8 cellular contexts compared by ENCODE assay signal in genomic region chr19:55653651-55654322, GRCh38. TPM values are rescaled to one million over a fixed set of nuclear protein-coding genes. Genes with fewer than 3 reads are reported as not detected.
DNase-seq lines count a peak whose midpoint lies in the region; ATAC-seq and TF ChIP-seq lines count a peak whose summit lies in the region.

No MANE protein-coding gene starts in this region.

- peaks cover 11% of the 10 kb centered on the region for H3K36me3 Mint-ChIP-seq in activated naive CD8-positive, alpha-beta T cell
- H3K36me3 Mint-ChIP-seq in glutamatergic neuron (ENCODE audit: unreplicated experiment) (no peaks in the 10 kb centered on the region), osteocyte (ENCODE audit: unreplicated experiment) (peaks cover 10% of the 10 kb centered on the region)

- H3K27me3 Mint-ChIP-seq in activated naive CD8-positive, alpha-beta T cell, result no peaks in the 10 kb centered on the region
- peaks cover 13% of the 10 kb centered on the region for H3K27me3 Mint-ChIP-seq in glutamatergic neuron (ENCODE audit: unreplicated experiment)
- no peaks in the 10 kb centered on the region for H3K27me3 Mint-ChIP-seq in osteocyte (ENCODE audit: unreplicated experiment)

- DNase-seq in NCI-H1092 treated with DMSO at 0.1 percent for 48 hours (lab: John Stamatoyannopoulos, UW) (peak; percentile 96), glutamatergic neuron (peak; percentile 97), osteocyte (ENCODE audit: extremely low spot score, unreplicated experiment) (peak; percentile 99)

- no peaks in the 10 kb centered on the region for H3K27me3 ChIP-seq in thymus (ENCODE audit: control insufficient read depth, insufficient read depth)

- no peaks in the 10 kb centered on the region for H3K9me3 ChIP-seq in thymus (ENCODE audit: control insufficient read depth)

- H3K4me1 ChIP-seq in thymus (ENCODE audit: control insufficient read depth, insufficient read depth, low read length), result peaks cover 17% of the 10 kb centered on the region

- no peaks in the 10 kb centered on the region for H3K9me3 Mint-ChIP-seq in activated naive CD8-positive, alpha-beta T cell (ENCODE audit: low read depth)
- H3K9me3 Mint-ChIP-seq in glutamatergic neuron (ENCODE audit: unreplicated experiment), result peaks cover 16% of the 10 kb centered on the region
- H3K9me3 Mint-ChIP-seq in osteocyte (ENCODE audit: unreplicated experiment), result no peaks in the 10 kb centered on the region

- peak; percentile 46 for ATAC-seq in HG02642 (IDR thresholded peaks at IDR 0.05; ENCODE audit: poor library complexity, unreplicated experiment)
- peak; percentile 54 for ATAC-seq in SK-N-SH treated with all-trans-retinoic acid at 6 μM for 48 hours

- H3K27ac Mint-ChIP-seq in activated naive CD8-positive, alpha-beta T cell, result peak overlapping the region; percentile 96
- H3K27ac Mint-ChIP-seq in glutamatergic neuron (ENCODE audit: unreplicated experiment) (peak overlapping the region; percentile 98), osteocyte (ENCODE audit: unreplicated experiment) (peak overlapping the region; percentile 100)

- H3K36me3 ChIP-seq in thymus (ENCODE audit: control insufficient read depth, insufficient read depth), result peaks cover under 1% of the 10 kb centered on the region

- H3K27ac ChIP-seq in thymus (ENCODE audit: low read depth), result peak overlapping the region; percentile 97

- H3K4me1 Mint-ChIP-seq in activated naive CD8-positive, alpha-beta T cell (ENCODE audit: low read depth), result peaks cover 31% of the 10 kb centered on the region
- peaks cover 16% of the 10 kb centered on the region for H3K4me1 Mint-ChIP-seq in glutamatergic neuron (ENCODE audit: low read depth, unreplicated experiment)
- H3K4me1 Mint-ChIP-seq in osteocyte (ENCODE audit: unreplicated experiment), result peaks cover 45% of the 10 kb centered on the region

- WGBS in thymus, result under 1% methylated on average over 57 of the region's 57 CpGs

- peak overlapping the region; percentile 89 for H3K4me3 ChIP-seq in thymus (ENCODE audit: low read length)

- H3K4me3 Mint-ChIP-seq in activated naive CD8-positive, alpha-beta T cell, result peak overlapping the region; percentile 92
- H3K4me3 Mint-ChIP-seq in glutamatergic neuron (ENCODE audit: unreplicated experiment), result peak overlapping the region; percentile 97
- peak overlapping the region; percentile 96 for H3K4me3 Mint-ChIP-seq in osteocyte (ENCODE audit: unreplicated experiment)

- TF ChIP-seq CTCF in GM12872 (IDR thresholded peaks at IDR 0.05; ENCODE audit: insufficient read depth, low read depth, low read length), result peak; percentile 100
- TF ChIP-seq CTCF in glutamatergic neuron (IDR thresholded peaks at IDR 0.05; ENCODE audit: partially characterized antibody, unreplicated experiment), result peak; percentile 99
- peak; percentile 99 for TF ChIP-seq CTCF in osteocyte (IDR thresholded peaks at IDR 0.05)

TF ChIP-seq in SK-N-SH treated with all-trans-retinoic acid at 6 μM for 48 hours, 23 proteins besides CTCF, POLR2A, EP300 and RAD21:
- TF ChIP-seq, protein P1, sequence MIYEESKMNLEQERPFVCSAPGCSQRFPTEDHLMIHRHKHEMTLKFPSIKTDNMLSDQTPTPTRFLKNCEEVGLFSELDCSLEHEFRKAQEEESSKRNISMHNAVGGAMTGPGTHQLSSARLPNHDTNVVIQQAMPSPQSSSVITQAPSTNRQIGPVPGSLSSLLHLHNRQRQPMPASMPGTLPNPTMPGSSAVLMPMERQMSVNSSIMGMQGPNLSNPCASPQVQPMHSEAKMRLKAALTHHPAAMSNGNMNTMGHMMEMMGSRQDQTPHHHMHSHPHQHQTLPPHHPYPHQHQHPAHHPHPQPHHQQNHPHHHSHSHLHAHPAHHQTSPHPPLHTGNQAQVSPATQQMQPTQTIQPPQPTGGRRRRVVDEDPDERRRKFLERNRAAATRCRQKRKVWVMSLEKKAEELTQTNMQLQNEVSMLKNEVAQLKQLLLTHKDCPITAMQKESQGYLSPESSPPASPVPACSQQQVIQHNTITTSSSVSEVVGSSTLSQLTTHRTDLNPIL (CRISPR knock-in tag; IDR thresholded peaks at IDR 0.05; ENCODE audit: low read depth), result no peak

RNA-seq across cellular contexts. Expression of gene U2AF2, which starts 1.0 kb away (rescaled TPM):
- total RNA-seq in glutamatergic neuron (ENCODE audit: unreplicated experiment), result 216 TPM
- 174 and 189 TPM in 2 replicates for total RNA-seq in osteocyte
- polyA plus RNA-seq in thymus, result 123 TPM

RNA-seq across cellular contexts. Expression of gene CCDC106, which starts 5.8 kb away (rescaled TPM):
- total RNA-seq in glutamatergic neuron (ENCODE audit: unreplicated experiment), result 32.1 TPM
- total RNA-seq in osteocyte, result 25.9 and 28.1 TPM in 2 replicates
- 17.2 TPM for polyA plus RNA-seq in thymus

RNA-seq across cellular contexts. Expression of gene ZNF581, which starts 10.3 kb away (rescaled TPM):
- total RNA-seq in glutamatergic neuron (ENCODE audit: unreplicated experiment) (31.0 TPM), osteocyte (29.6 and 33.8 TPM in 2 replicates)
- polyA plus RNA-seq in thymus, result 22.9 TPM

RNA-seq across cellular contexts. Expression of gene ZNF580, which starts 13.0 kb away (rescaled TPM):
- total RNA-seq in glutamatergic neuron (ENCODE audit: unreplicated experiment) (43.6 TPM), osteocyte (62.3 and 79.8 TPM in 2 replicates)
- polyA plus RNA-seq in thymus, result 32.9 TPM

RNA-seq across cellular contexts. Expression of gene EPN1, which starts 21.2 kb away (rescaled TPM):
- 150 TPM for total RNA-seq in glutamatergic neuron (ENCODE audit: unreplicated experiment)
- 142 and 148 TPM in 2 replicates for total RNA-seq in osteocyte
- polyA plus RNA-seq in thymus, result 34.6 TPM

Comparison
In these comparisons a context has a peak if more than half of its experiments do, and no peak if none do; other contexts are left out.
1. Peak in every context shown above with its lines: DNase-seq, ATAC-seq, H3K4me3 ChIP-seq and H3K27ac ChIP-seq.